ENCODE assay signal across 19 cellular contexts in the genomic region with DNA sequence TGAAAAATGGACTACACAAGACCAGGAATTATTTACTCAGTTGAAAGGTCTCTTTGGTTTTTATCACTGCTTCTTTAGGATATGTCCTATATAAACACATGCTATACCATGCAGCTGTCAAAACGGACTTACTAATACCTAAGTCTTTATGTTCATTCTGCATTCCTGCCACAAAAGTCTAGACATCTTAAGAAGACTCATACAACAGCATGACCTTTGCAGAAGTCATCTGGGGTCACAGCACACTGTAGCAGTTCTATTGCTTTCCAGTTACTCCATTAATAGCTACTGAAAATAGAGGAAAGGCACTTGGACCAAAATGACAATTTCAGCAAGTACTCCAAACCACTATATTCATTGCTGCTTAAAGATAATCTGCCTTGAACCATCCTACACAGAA. TPM values are rescaled to one million over a fixed set of nuclear protein-coding genes. Genes with fewer than 3 reads are reported as not detected.
"Had no signal": no experiment of that assay in that cellular context is flagged by ENCODE, and none has a peak within 500 bp of the region (broad histone marks: within the 10 kb centered on the region; RNA-seq: fewer than 3 reads in every experiment).

No MANE protein-coding gene starts in this region.

- H3K9me3 ChIP-seq: ovary, testis, uterus had no signal

- H3K36me3 ChIP-seq: ovary, uterus had no signal

- H3K27me3 ChIP-seq: ovary, testis, uterus had no signal

- H3K27ac ChIP-seq: coronary artery, ovary, uterus, VCaP had no signal

- H3K4me1 ChIP-seq: uterus had no signal

- DNase-seq: activated CD4-positive, alpha-beta T cell treated with anti-CD3 and anti-CD28 coated beads for 4 hours; activated CD4-positive, alpha-beta T cell treated with anti-CD3 and anti-CD28 coated beads, Interleukin-2, amount 50 U/mL, for 4 hours; activated naive CD4-positive, alpha-beta T cell; activated T-cell treated with anti-CD3 and anti-CD28 coated beads for 4 hours; activated T-cell treated with anti-CD3 and anti-CD28 coated beads, Interleukin-2, amount 50 U/mL, for 72 hours; cerebellar nuclear complex; effector memory CD8-positive, alpha-beta T cell; mammary epithelial cell; naive thymus-derived CD4-positive, alpha-beta T cell; ovary; retina; stimulated activated CD4-positive, alpha-beta T cell treated with anti-CD3 and anti-CD28 coated beads, Interleukin-2, amount 100 ng/mL, for 48 hours; stimulated activated naive CD4-positive, alpha-beta T cell treated with Interleukin-2 at 50 U/mL for 16 hours; uterus had no signal

- ATAC-seq: activated naive CD4-positive, alpha-beta T cell treated with anti-CD3 and anti-CD28 coated beads, Interleukin-2, amount 50 U/mL, for 72 hours; activated T-cell treated with anti-CD3 and anti-CD28 coated beads, Interleukin-2, amount 50 U/mL, for 72 hours; effector memory CD8-positive, alpha-beta T cell; naive thymus-derived CD4-positive, alpha-beta T cell had no signal

- H3K4me3 ChIP-seq: coronary artery, ovary, testis, uterus had no signal

RNA-seq across cellular contexts. Expression of a gene that starts 53.2 kb away (rescaled TPM):
- polyA plus RNA-seq: neural cell had no signal
